In the genomic region with DNA sequence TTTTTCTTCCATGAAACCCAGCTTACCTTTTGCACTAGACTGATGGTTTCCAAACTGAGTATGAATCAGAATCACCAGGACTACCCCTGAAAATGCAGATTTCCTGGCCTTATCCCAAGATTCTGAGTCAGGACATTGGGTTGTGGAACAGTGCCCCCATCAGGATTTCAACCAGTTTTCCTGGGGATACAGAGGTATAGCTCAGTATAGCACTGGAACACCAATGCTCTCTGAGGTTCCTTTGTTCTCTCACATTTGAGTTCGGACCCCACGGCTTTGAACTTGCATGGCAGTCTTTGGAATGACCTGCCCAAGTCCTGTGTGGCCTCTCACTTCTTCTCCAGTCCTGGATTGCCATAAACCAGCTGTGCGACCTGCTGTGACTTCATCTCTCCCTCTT, we compare ENCODE assay signal across 10 cellular contexts. TPM values are rescaled to one million over a fixed set of nuclear protein-coding genes. Genes with fewer than 3 reads are reported as not detected.
A peak's percentile ranks its signal among the peaks of the same experiment; 100 is the strongest.
DNase-seq lines count a peak whose midpoint lies in the region; ATAC-seq and TF ChIP-seq lines count a peak whose summit lies in the region.
"Had no signal": no experiment of that assay in that cellular context is flagged by ENCODE, and none has a peak within 500 bp of the region (broad histone marks: within the 10 kb centered on the region; RNA-seq: fewer than 3 reads in every experiment).

No MANE protein-coding gene starts in this region.

- DNase-seq in HT1080 (ENCODE audit: low read depth), result peak; percentile 44
- DNase-seq in body of pancreas, result peak in 2 of 4 donors; percentile 12 to 30
- DNase-seq in iPS DF 4.7 (ENCODE audit: extremely low read depth, low spot score), result peak; percentile 33
- no peak for DNase-seq in tibial artery
- no peak for DNase-seq in type B pancreatic cell (ENCODE audit: extremely low spot score, unreplicated experiment)
- DNase-seq in RPMI8226, result no peak
- DNase-seq: activated CD4-positive, alpha-beta memory T cell treated with anti-CD3 and anti-CD28 coated beads, Interleukin-2, amount 10 ng/mL, durations not matched to agents 7 days and 5 days; stimulated activated CD4-positive, alpha-beta T cell treated with anti-CD3 and anti-CD28 coated beads, Interleukin-2, amount 100 ng/mL, for 24 hours had no signal

- TF ChIP-seq POLR2A in body of pancreas (IDR thresholded peaks at IDR 0.05), result no peak

- no peak overlapping the region for H3K4me3 ChIP-seq in body of pancreas
- H3K4me3 ChIP-seq in tibial artery, result no peak overlapping the region

- H3K9me3 ChIP-seq in body of pancreas, result no peaks in the 10 kb centered on the region
- H3K9me3 ChIP-seq in tibial artery, result no peaks in the 10 kb centered on the region

- 45 to 46% methylated on average over 3 of the region's 3 CpGs for WGBS in body of pancreas, 2 donors

- peak in 4 of 7 experiments; percentile 32 to 48 (median 41) for TF ChIP-seq CTCF in body of pancreas (IDR thresholded peaks at IDR 0.05)
- peak; percentile 43 to 54 for TF ChIP-seq CTCF in tibial artery (IDR thresholded peaks at IDR 0.05)
- no peak for TF ChIP-seq CTCF in type B pancreatic cell (conservative IDR thresholded peaks at IDR 0.05)

- no peak overlapping the region for H3K27ac Mint-ChIP-seq in type B pancreatic cell
- H3K27ac Mint-ChIP-seq: activated CD4-positive, alpha-beta memory T cell treated with anti-CD3 and anti-CD28 coated beads, Interleukin-2, amount 10 ng/mL, durations not matched to agents 7 days and 5 days had no signal

- no peaks in the 10 kb centered on the region for H3K27me3 ChIP-seq in body of pancreas
- no peaks in the 10 kb centered on the region for H3K27me3 ChIP-seq in tibial artery

- peaks cover 6% of the 10 kb centered on the region for H3K27me3 Mint-ChIP-seq in type B pancreatic cell

- no peaks in the 10 kb centered on the region for H3K36me3 ChIP-seq in body of pancreas (replicated peaks in 1 of 2; ENCODE audit: insufficient read depth in 1 of 2, low read depth in 2 of 2)
- H3K36me3 ChIP-seq in tibial artery, result no peaks in the 10 kb centered on the region

- H3K27ac ChIP-seq in body of pancreas (no peak overlapping the region), tibial artery (no peak overlapping the region)

- no peaks in the 10 kb centered on the region for H3K9me3 Mint-ChIP-seq in type B pancreatic cell
- H3K9me3 Mint-ChIP-seq: activated CD4-positive, alpha-beta memory T cell treated with anti-CD3 and anti-CD28 coated beads, Interleukin-2, amount 10 ng/mL, durations not matched to agents 7 days and 5 days had no signal

- H3K4me1 ChIP-seq in body of pancreas (no peaks in the 10 kb centered on the region), tibial artery (peaks cover 0 to 27% (median 15%) of the 10 kb centered on the region in 4 donors)

- no peaks in the 10 kb centered on the region for H3K4me1 Mint-ChIP-seq in type B pancreatic cell (ENCODE audit: unreplicated experiment)

- intact Hi-C loops in body of pancreas (cut with DNase I) (loop anchor here (10.0 kb wide), 1 partner anchor 102 kb away; no protein-coding TSS in a partner anchor), tibial artery (cut with DNase I; ENCODE audit: low total_unique reads) (no loop called here)

- no peak overlapping the region for H3K4me3 Mint-ChIP-seq in type B pancreatic cell
- H3K4me3 Mint-ChIP-seq: activated CD4-positive, alpha-beta memory T cell treated with anti-CD3 and anti-CD28 coated beads, Interleukin-2, amount 10 ng/mL, durations not matched to agents 7 days and 5 days had no signal

- ATAC-seq in body of pancreas (peak; percentile 30), HG02885 (IDR thresholded peaks at IDR 0.05; ENCODE audit: poor library complexity, unreplicated experiment) (no peak)

- no peaks in the 10 kb centered on the region for H3K36me3 Mint-ChIP-seq in type B pancreatic cell

RNA-seq across cellular contexts. Expression of a gene that starts 12.8 kb away (rescaled TPM):
- not detected in 2 replicates for total RNA-seq in HT1080 (2014; rRNA removed; shearing (Covaris generic))
- not detected in 2 replicates for polyA plus RNA-seq in HT1080 (2015; cell fraction: cytosol; rRNA removed)
- polyA plus RNA-seq in HT1080 (2015; cell fraction: nucleus; rRNA removed), result not detected in 2 replicates
- not detected for total RNA-seq in body of pancreas
- total RNA-seq in type B pancreatic cell (ENCODE audit: low replicate concordance), result not detected in 2 replicates
- total RNA-seq: activated CD4-positive, alpha-beta memory T cell treated with anti-CD3 and anti-CD28 coated beads, Interleukin-2, amount 10 ng/mL, durations not matched to agents 7 days and 5 days had no signal

RNA-seq across cellular contexts. Expression of a gene that starts 20.9 kb away (rescaled TPM):
- total RNA-seq in HT1080 (2014; rRNA removed; shearing (Covaris generic)), result not detected in 2 replicates
- not detected in 2 replicates for polyA plus RNA-seq in HT1080 (2015; cell fraction: cytosol; rRNA removed)
- polyA plus RNA-seq in HT1080 (2015; cell fraction: nucleus; rRNA removed), result not detected in 2 replicates
- not detected for total RNA-seq in body of pancreas
- total RNA-seq in type B pancreatic cell (ENCODE audit: low replicate concordance), result not detected in 2 replicates
- total RNA-seq: activated CD4-positive, alpha-beta memory T cell treated with anti-CD3 and anti-CD28 coated beads, Interleukin-2, amount 10 ng/mL, durations not matched to agents 7 days and 5 days; glomerular endothelial cell had no signal

RNA-seq across cellular contexts. Expression of a gene that starts 36.4 kb away (rescaled TPM):
- total RNA-seq in HT1080 (2014; rRNA removed; shearing (Covaris generic)), result not detected in 2 replicates
- polyA plus RNA-seq in HT1080 (2015; cell fraction: cytosol; rRNA removed), result not detected in 2 replicates
- not detected in 2 replicates for polyA plus RNA-seq in HT1080 (2015; cell fraction: nucleus; rRNA removed)
- not detected for total RNA-seq in body of pancreas
- not detected in 2 replicates for total RNA-seq in type B pancreatic cell (ENCODE audit: low replicate concordance)
- total RNA-seq: activated CD4-positive, alpha-beta memory T cell treated with anti-CD3 and anti-CD28 coated beads, Interleukin-2, amount 10 ng/mL, durations not matched to agents 7 days and 5 days; glomerular endothelial cell had no signal

RNA-seq across cellular contexts. Expression of a gene that starts 49.8 kb away (rescaled TPM):
- not detected in 2 replicates for total RNA-seq in HT1080 (2014; rRNA removed; shearing (Covaris generic))
- not detected in 2 replicates for polyA plus RNA-seq in HT1080 (2015; cell fraction: cytosol; rRNA removed)
- polyA plus RNA-seq in HT1080 (2015; cell fraction: nucleus; rRNA removed), result not detected in 2 replicates
- total RNA-seq in body of pancreas (not detected), type B pancreatic cell (ENCODE audit: low replicate concordance) (not detected in 2 replicates)
- total RNA-seq: activated CD4-positive, alpha-beta memory T cell treated with anti-CD3 and anti-CD28 coated beads, Interleukin-2, amount 10 ng/mL, durations not matched to agents 7 days and 5 days; glomerular endothelial cell had no signal

RNA-seq across cellular contexts. Expression of a gene that starts 51.4 kb away (rescaled TPM):
- total RNA-seq in HT1080 (2014; rRNA removed; shearing (Covaris generic)), result 0.51 TPM in 1 of 2 replicates, not detected in the other
- 1.6 and 1.7 TPM in 2 replicates for polyA plus RNA-seq in HT1080 (2015; cell fraction: cytosol; rRNA removed)
- polyA plus RNA-seq in HT1080 (2015; cell fraction: nucleus; rRNA removed), result 0.88 TPM in 1 of 2 replicates, not detected in the other
- 10 to 100 TPM; 34.0 to 49.8 TPM for total RNA-seq in body of pancreas
- total RNA-seq in type B pancreatic cell (ENCODE audit: low replicate concordance), result 3.4 and 20.0 TPM in 2 replicates
- total RNA-seq: activated CD4-positive, alpha-beta memory T cell treated with anti-CD3 and anti-CD28 coated beads, Interleukin-2, amount 10 ng/mL, durations not matched to agents 7 days and 5 days had no signal

Comparison
In these comparisons a context has a peak if more than half of its experiments do, and no peak if none do; other contexts are left out.
1. DNase-seq: peak in HT1080 (single experiment) and iPS DF 4.7 (single experiment); none in tibial artery (0 of 2), type B pancreatic cell (single experiment) and RPMI8226 (single experiment).